Comparison of ENCODE assay signal across 8 cellular contexts in genomic region chr10:102419561-102420442, GRCh38. TPM values are rescaled to one million over a fixed set of nuclear protein-coding genes. Genes with fewer than 3 reads are reported as not detected.
A peak's percentile ranks its signal among the peaks of the same experiment; 100 is the strongest.
DNase-seq lines count a peak whose midpoint lies in the region; ATAC-seq and TF ChIP-seq lines count a peak whose summit lies in the region.

No MANE protein-coding gene starts in this region.

- H3K56ac ChIP-seq in mesendoderm (ENCODE audit: low read length) = peak overlapping the region; percentile 98

- H3K23ac ChIP-seq in mesendoderm (ENCODE audit: low read length) = no peak overlapping the region

- no peaks in the 10 kb centered on the region for H3K9me3 ChIP-seq in ectodermal cell (ENCODE audit: control insufficient read depth, low read length)

- no peak overlapping the region for H4K8ac ChIP-seq in mesendoderm (ENCODE audit: low read depth, low read length)

- no peak overlapping the region for H3K27ac ChIP-seq in ectodermal cell (ENCODE audit: insufficient read depth, low read depth, low read length, poor library complexity, severe bottlenecking)
- H3K27ac ChIP-seq in mesendoderm (ENCODE audit: low read depth, low read length) = no peak overlapping the region

- no peak overlapping the region for H4K5ac ChIP-seq in mesendoderm (ENCODE audit: low read length)

- no peak overlapping the region for H2BK15ac ChIP-seq in mesendoderm (replicated peaks; ENCODE audit: low read depth)

- peaks cover 42% of the 10 kb centered on the region for H3K4me1 ChIP-seq in ectodermal cell (ENCODE audit: control insufficient read depth, insufficient read depth, low read length)
- peaks cover 7% of the 10 kb centered on the region for H3K4me1 ChIP-seq in mesendoderm (ENCODE audit: control insufficient read depth, low read depth, low read length)

- no peaks in the 10 kb centered on the region for H3K79me2 ChIP-seq in mesendoderm (ENCODE audit: control insufficient read depth, insufficient read depth, low read length)

- no peak overlapping the region for H3K4ac ChIP-seq in mesendoderm (ENCODE audit: low read depth, low read length)

- no peak overlapping the region for H3K18ac ChIP-seq in mesendoderm (ENCODE audit: low read length)

- H3K4me2 ChIP-seq in mesendoderm (ENCODE audit: low read length) = peak overlapping the region; percentile 94

- TF ChIP-seq POLR2A in GM18505 (IDR thresholded peaks at IDR 0.05; ENCODE audit: borderline replicate concordance, extremely low read depth, insufficient read depth, insufficient read length) = no peak

- no peak for ATAC-seq in GM18505 (IDR thresholded peaks at IDR 0.05; ENCODE audit: unreplicated experiment)

- DNase-seq in SKM-1 (lab: John Stamatoyannopoulos, UW; ENCODE audit: unreplicated experiment) (peak; percentile 46), SKM-1 treated with dmso at 0.1 percent for 144 hours (lab: John Stamatoyannopoulos, UW; ENCODE audit: unreplicated experiment) (no peak), NCI-H2227 (lab: John Stamatoyannopoulos, UW; ENCODE audit: unreplicated experiment) (peak; percentile 88), mesendoderm (peak; percentile 69)
- peak; percentile 52 to 54 for DNase-seq in activated CD4-positive, alpha-beta T cell treated with anti-CD3 and anti-CD28 coated beads, Interleukin-2, amount 50 U/mL, for 4 hours
- peak; percentile 30 to 80 (median 68) for DNase-seq in stimulated activated naive CD4-positive, alpha-beta T cell (lab: John Stamatoyannopoulos, UW)

- 1% methylated on average over 57 of the region's 57 CpGs for WGBS in ectodermal cell, 2 experiments
- no CpG with 5 or more reads among the region's 57 CpGs for WGBS in mesendoderm (ENCODE audit: extremely low coverage, insufficient coverage, low lambda C conversion rate)

- H3K79me1 ChIP-seq in mesendoderm (ENCODE audit: low read length) = no peaks in the 10 kb centered on the region

- H3K9ac ChIP-seq in mesendoderm (ENCODE audit: low read length) = peak overlapping the region; percentile 82

- H3K27me3 ChIP-seq in ectodermal cell (ENCODE audit: control insufficient read depth, insufficient read depth, low read length, poor library complexity, severe bottlenecking) (peaks cover 21% of the 10 kb centered on the region), mesendoderm (ENCODE audit: insufficient read depth, low read length, poor library complexity) (no peaks in the 10 kb centered on the region)

- H2BK5ac ChIP-seq in mesendoderm (ENCODE audit: low read length) = no peak overlapping the region

- H3K4me3 ChIP-seq in ectodermal cell (ENCODE audit: insufficient read depth, low read depth, low read length) (peak overlapping the region; percentile 89), mesendoderm (ENCODE audit: low read length) (peak overlapping the region; percentile 83)

- no peak overlapping the region for H2AK5ac ChIP-seq in mesendoderm (ENCODE audit: low read length)

- no peak overlapping the region for H2BK120ac ChIP-seq in mesendoderm (ENCODE audit: low read depth, low read length)

- H3K36me3 ChIP-seq in ectodermal cell (ENCODE audit: control insufficient read depth, insufficient read depth, low read length) = peaks cover 11% of the 10 kb centered on the region
- H3K36me3 ChIP-seq in mesendoderm (ENCODE audit: control insufficient read depth, insufficient read depth, low read length) = no peaks in the 10 kb centered on the region

RNA-seq across cellular contexts. Expression of gene FBXL15, which starts 0.8 kb away (rescaled TPM):
- polyA plus RNA-seq in ectodermal cell (2013, experiment 1 of 4) = 6.9 TPM
- polyA plus RNA-seq in ectodermal cell (2013, experiment 2 of 4) = 5.9 TPM
- 8.9 TPM for polyA plus RNA-seq in ectodermal cell (2013, experiment 3 of 4)
- 8.7 TPM for polyA plus RNA-seq in ectodermal cell (2013, experiment 4 of 4)
- 5.0 TPM for polyA plus RNA-seq in mesendoderm (2013, experiment 1 of 2)
- polyA plus RNA-seq in mesendoderm (2013, experiment 2 of 2) = 4.6 TPM

RNA-seq across cellular contexts. Expression of gene PSD, which starts 1.2 kb away (rescaled TPM):
- 6.1 TPM for polyA plus RNA-seq in ectodermal cell (2013, experiment 1 of 4)
- 5.4 TPM for polyA plus RNA-seq in ectodermal cell (2013, experiment 2 of 4)
- 5.8 TPM for polyA plus RNA-seq in ectodermal cell (2013, experiment 3 of 4)
- polyA plus RNA-seq in ectodermal cell (2013, experiment 4 of 4) = 7.0 TPM
- polyA plus RNA-seq in mesendoderm (2013, experiment 1 of 2) = 0.44 TPM
- 0.53 TPM for polyA plus RNA-seq in mesendoderm (2013, experiment 2 of 2)

RNA-seq across cellular contexts. Expression of gene CUEDC2, which starts 12.6 kb away (rescaled TPM):
- polyA plus RNA-seq in ectodermal cell (2013, experiment 1 of 4) = 106 TPM
- 103 TPM for polyA plus RNA-seq in ectodermal cell (2013, experiment 2 of 4)
- polyA plus RNA-seq in ectodermal cell (2013, experiment 3 of 4) = 91.0 TPM
- polyA plus RNA-seq in ectodermal cell (2013, experiment 4 of 4) = 98.4 TPM
- 39.1 TPM for polyA plus RNA-seq in mesendoderm (2013, experiment 1 of 2)
- 40.9 TPM for polyA plus RNA-seq in mesendoderm (2013, experiment 2 of 2)

RNA-seq across cellular contexts. Expression of gene NFKB2, which starts 24.3 kb away (rescaled TPM):
- polyA plus RNA-seq in ectodermal cell (2013, experiment 1 of 4) = 22.6 TPM
- polyA plus RNA-seq in ectodermal cell (2013, experiment 2 of 4) = 16.3 TPM
- polyA plus RNA-seq in ectodermal cell (2013, experiment 3 of 4) = 15.0 TPM
- 17.0 TPM for polyA plus RNA-seq in ectodermal cell (2013, experiment 4 of 4)
- 5.3 TPM for polyA plus RNA-seq in mesendoderm (2013, experiment 1 of 2)
- polyA plus RNA-seq in mesendoderm (2013, experiment 2 of 2) = 4.7 TPM

RNA-seq across cellular contexts. Expression of gene C10orf95, which starts 31.5 kb away (rescaled TPM):
- polyA plus RNA-seq in ectodermal cell (2013, experiment 1 of 4) = not detected
- 0.12 TPM for polyA plus RNA-seq in ectodermal cell (2013, experiment 2 of 4)
- polyA plus RNA-seq in ectodermal cell (2013, experiment 3 of 4) = not detected
- polyA plus RNA-seq in ectodermal cell (2013, experiment 4 of 4) = not detected
- 0.24 TPM for polyA plus RNA-seq in mesendoderm (2013, experiment 1 of 2)
- polyA plus RNA-seq in mesendoderm (2013, experiment 2 of 2) = 0.21 TPM
